Comparison of ENCODE assay signal across 8 cellular contexts in genomic region chr18:48997985-48998831, GRCh38. TPM values are rescaled to one million over a fixed set of nuclear protein-coding genes. Genes with fewer than 3 reads are reported as not detected.
A peak's percentile ranks its signal among the peaks of the same experiment; 100 is the strongest.
DNase-seq lines count a peak whose midpoint lies in the region; ATAC-seq and TF ChIP-seq lines count a peak whose summit lies in the region.

No MANE protein-coding gene starts in this region.

- peaks cover 0 to 2% of the 10 kb centered on the region in 2 donors for H3K27me3 Mint-ChIP-seq in T-cell

- CTCF ChIA-PET in T-cell (lab: Charles Lee), result interaction anchor here in 1 of 2 donors (0.6 kb wide), 1 partner anchor 57 kb away, joined by 3 read pairs; no protein-coding TSS in a partner anchor

- H3K4me1 ChIP-seq in HAP-1, result peaks cover 16% of the 10 kb centered on the region
- peaks cover 26% of the 10 kb centered on the region for H3K4me1 ChIP-seq in rectal smooth muscle tissue (ENCODE audit: control insufficient read depth, insufficient read depth, low read length)

- no peak for ATAC-seq in HG02973 (IDR thresholded peaks at IDR 0.05; ENCODE audit: unreplicated experiment)
- no peak for ATAC-seq in GM21576 (IDR thresholded peaks at IDR 0.05; ENCODE audit: unreplicated experiment)
- no peak for ATAC-seq in T-cell (replicated peaks in 1 of 4)

- in situ Hi-C loops in HAP-1 (cut with MboI; ENCODE audit: low sequenced_read_pairs), result no loop called here

- H3K9me3 ChIP-seq in HAP-1, result no peaks in the 10 kb centered on the region

- H3K36me3 ChIP-seq in HAP-1 (replicated peaks) (no peaks in the 10 kb centered on the region), rectal smooth muscle tissue (ENCODE audit: control insufficient read depth, insufficient read depth, low read length) (no peaks in the 10 kb centered on the region)

- H3K27ac ChIP-seq in rectal smooth muscle tissue (ENCODE audit: low read depth, low read length), result peak overlapping the region; percentile 65

- no peaks in the 10 kb centered on the region for H3K27me3 ChIP-seq in HAP-1 (ENCODE audit: low read depth)
- H3K27me3 ChIP-seq in rectal smooth muscle tissue (ENCODE audit: control insufficient read depth, insufficient read depth, low read length), result no peaks in the 10 kb centered on the region

- H3K4me1 Mint-ChIP-seq in T-cell, result peaks cover 20 to 26% (median 23%) of the 10 kb centered on the region in 3 donors

- H3K4me3 Mint-ChIP-seq in T-cell, result no peak overlapping the region

- no peak overlapping the region for H3K9ac ChIP-seq in rectal smooth muscle tissue (ENCODE audit: low read length)

- H3K36me3 Mint-ChIP-seq in T-cell, result no peaks in the 10 kb centered on the region

- DNase-seq in HAP-1 (ENCODE audit: low spot score in 2 of 2) (peak; percentile 22 to 34), SIG-M5 treated with dmso at 0.1 percent for 504 hours (lab: John Stamatoyannopoulos, UW; ENCODE audit: unreplicated experiment) (peak; percentile 77), foreskin fibroblast (peak; percentile 95 to 96), SHP77 treated with DMSO at 0.1 percent for 48 hours (lab: John Stamatoyannopoulos, UW) (no peak), T-cell (no peak)

- no peaks in the 10 kb centered on the region for H3K9me3 Mint-ChIP-seq in T-cell

- no peak overlapping the region for H3K27ac Mint-ChIP-seq in T-cell

- TF ChIP-seq CTCF in foreskin fibroblast (IDR thresholded peaks at IDR 0.05; ENCODE audit: low read depth, low read length), result no peak

- POLR2A ChIA-PET in T-cell (lab: Charles Lee), result interaction anchor here in 1 of 2 donors (2.0 kb wide), 1 partner anchor 46 kb away, joined by 14 read pairs; no protein-coding TSS in a partner anchor

- H3K4me3 ChIP-seq in HAP-1 (no peak overlapping the region), foreskin fibroblast (ENCODE audit: low read depth in 1 of 2, low read length in 2 of 2) (no peak overlapping the region), rectal smooth muscle tissue (ENCODE audit: low read length) (no peak overlapping the region)

RNA-seq across cellular contexts. Expression of gene SMAD7, which starts 47.4 kb away (rescaled TPM):
- total RNA-seq in T-cell, result 100 to 1,000 TPM in 1 of 5 donors, 10 to 100 TPM in 4; 28.5 to 138 (median 57.7) TPM

Comparison
In these comparisons a context has a peak if more than half of its experiments do, and no peak if none do; other contexts are left out.
1. DNase-seq: peak in HAP-1 (2 of 2), SIG-M5 treated with dmso at 0.1 percent for 504 hours (single experiment) and foreskin fibroblast (2 of 2); none in SHP77 treated with DMSO at 0.1 percent for 48 hours (single experiment) and T-cell (0 of 34).